Comparison of ENCODE assay signal across 21 cellular contexts in genomic region chr17:41421116-41421515, GRCh38. TPM values are rescaled to one million over a fixed set of nuclear protein-coding genes. Genes with fewer than 3 reads are reported as not detected.
A peak's percentile ranks its signal among the peaks of the same experiment; 100 is the strongest.
DNase-seq lines count a peak whose midpoint lies in the region; ATAC-seq, FAIRE-seq and TF ChIP-seq lines count a peak whose summit lies in the region.
"Had no signal": no experiment of that assay in that cellular context is flagged by ENCODE, and none has a peak within 500 bp of the region (broad histone marks: within the 10 kb centered on the region; RNA-seq: fewer than 3 reads in every experiment).

No MANE protein-coding gene starts in this region.

- H3K4me2 ChIP-seq in hepatocyte = no peak overlapping the region

- no peaks in the 10 kb centered on the region for H3K9me2 ChIP-seq in hepatocyte (replicated peaks; ENCODE audit: insufficient read depth)

- H3K9me3 ChIP-seq in hepatocyte (ENCODE audit: low read depth) (no peaks in the 10 kb centered on the region), testis (no peaks in the 10 kb centered on the region), MG63 (no peaks in the 10 kb centered on the region; the same call in 1 of the 2 replicates)
- H3K9me3 ChIP-seq: spleen had no signal

- CTCF ChIA-PET in MCF 10A (lab: Yijun Ruan, JAX) = no interaction called here

- BruUV-seq in MCF 10A (replicated peaks; lab: Mats Ljungman, UMichigan) = no TSS peak

- no peaks in the 10 kb centered on the region for H3K36me3 Mint-ChIP-seq in MCF 10A (ENCODE audit: insufficient read depth, unreplicated experiment)
- H3K36me3 Mint-ChIP-seq: activated naive CD4-positive, alpha-beta T cell treated with anti-CD3 and anti-CD28 coated beads, Interleukin-2, amount 10 ng/mL, durations not matched to agents 7 days and 5 days; brain had no signal

- H3K79me2 ChIP-seq in hepatocyte = no peaks in the 10 kb centered on the region

- POLR2A ChIA-PET in MCF 10A (lab: Yijun Ruan, JAX) = interaction anchor here (0.6 to 2.4 kb wide), 4 partner anchors 13 to 128 kb away, joined by 3 to 13 read pairs (median 8); no protein-coding TSS in a partner anchor

- H3K27me3 ChIP-seq in hepatocyte (no peaks in the 10 kb centered on the region), testis (no peaks in the 10 kb centered on the region), MG63 (no peaks in the 10 kb centered on the region)
- H3K27me3 ChIP-seq: spleen had no signal

- no peak overlapping the region for H2AFZ ChIP-seq in hepatocyte

- peak; percentile 65 for DNase-seq in HTR-8/SVneo (ENCODE audit: insufficient read length, low spot score)
- peak; percentile 68 for DNase-seq in MCF 10A (ENCODE audit: unreplicated experiment)
- peak; percentile 69 for DNase-seq in hepatocyte (ENCODE audit: low spot score)
- DNase-seq in testis = peak; percentile 40
- no peak for DNase-seq in COLO668 (lab: John Stamatoyannopoulos, UW; ENCODE audit: unreplicated experiment)
- DNase-seq in MG63 = no peak
- DNase-seq: activated CD4-positive, CD25-positive, alpha-beta regulatory T cell treated with anti-CD3 and anti-CD28 coated beads, Interleukin-2, amount 50 U/mL, for 72 hours; activated naive CD4-positive, alpha-beta T cell treated with anti-CD3 and anti-CD28 coated beads, Interleukin-2, amount 10 ng/mL, durations not matched to agents 7 days and 5 days; dorsolateral prefrontal cortex; NCI-H1694 treated with DMSO at 0.1 percent for 48 hours; NCI-H510A treated with DMSO at 0.1 percent for 48 hours; spleen; stimulated activated naive CD8-positive, alpha-beta T cell treated with anti-CD3 and anti-CD28 coated beads, Interleukin-15, Interleukin-2, amounts not matched to agents 100 U/mL and 50 U/mL, for 24 hours; SW 1271 had no signal

- intact Hi-C loops in MCF 10A (cut with micrococcal nuclease) (no loop called here), testis (cut with DNase I; ENCODE audit: low total_unique reads) (no loop called here)

- peak overlapping the region; percentile 46 for H3K27ac Mint-ChIP-seq in MCF 10A (ENCODE audit: low read depth, unreplicated experiment)
- H3K27ac Mint-ChIP-seq: activated naive CD4-positive, alpha-beta T cell treated with anti-CD3 and anti-CD28 coated beads, Interleukin-2, amount 10 ng/mL, durations not matched to agents 7 days and 5 days; brain had no signal

- H3K4me3 ChIP-seq in hepatocyte (no peak overlapping the region), testis (no peak overlapping the region), MG63 (no peak overlapping the region)
- H3K4me3 ChIP-seq: dorsolateral prefrontal cortex, spleen had no signal

- H4K20me1 ChIP-seq in hepatocyte (ENCODE audit: insufficient read depth, poor library complexity, severe bottlenecking) = no peaks in the 10 kb centered on the region

- TF ChIP-seq CTCF in MCF 10A (IDR thresholded peaks at IDR 0.05; ENCODE audit: unreplicated experiment) (no peak), hepatocyte (IDR thresholded peaks at IDR 0.05; ENCODE audit: poor library complexity) (no peak), testis (IDR thresholded peaks at IDR 0.05) (no peak)

- FAIRE-seq in HTR-8/SVneo (lab: Jason Lieb, UNC) = peak; percentile 72
- FAIRE-seq: frontal cortex had no signal

- no peak for ATAC-seq in HG03095 (IDR thresholded peaks at IDR 0.05; ENCODE audit: unreplicated experiment)
- no peak for ATAC-seq in HG03342 (IDR thresholded peaks at IDR 0.05; ENCODE audit: unreplicated experiment)
- ATAC-seq: stimulated activated naive CD8-positive, alpha-beta T cell treated with anti-CD3 and anti-CD28 coated beads, Interleukin-15, Interleukin-2, amounts not matched to agents 100 U/mL and 50 U/mL, for 24 hours had no signal

- no peak for TF ChIP-seq POLR2A in testis (IDR thresholded peaks at IDR 0.05)

- H3K4me1 ChIP-seq in hepatocyte (ENCODE audit: insufficient read depth) (peaks cover 17% of the 10 kb centered on the region), testis (peaks cover 24% of the 10 kb centered on the region)

- H3K27ac ChIP-seq in hepatocyte = peak overlapping the region; percentile 69
- peak overlapping the region in 1 of 2 donors; percentile 50 for H3K27ac ChIP-seq in testis
- H3K27ac ChIP-seq: dorsolateral prefrontal cortex, spleen had no signal

- WGBS in hepatocyte (ENCODE audit: low lambda C conversion rate, missing lambda C conversion rate) = 56% methylated on average over 9 of the region's 9 CpGs
- 77 to 80% methylated on average over 5 to 9 of the region's 9 CpGs for WGBS in testis, 2 donors

- no peaks in the 10 kb centered on the region for H3K27me3 Mint-ChIP-seq in MCF 10A (ENCODE audit: insufficient read depth, unreplicated experiment)

- H3K9me3 Mint-ChIP-seq in MCF 10A (ENCODE audit: unreplicated experiment) = no peaks in the 10 kb centered on the region
- H3K9me3 Mint-ChIP-seq: activated naive CD4-positive, alpha-beta T cell treated with anti-CD3 and anti-CD28 coated beads, Interleukin-2, amount 10 ng/mL, durations not matched to agents 7 days and 5 days; brain had no signal

- peaks cover 32% of the 10 kb centered on the region for H3K4me1 Mint-ChIP-seq in MCF 10A (ENCODE audit: insufficient read depth, unreplicated experiment)
- H3K4me1 Mint-ChIP-seq: activated naive CD4-positive, alpha-beta T cell treated with anti-CD3 and anti-CD28 coated beads, Interleukin-2, amount 10 ng/mL, durations not matched to agents 7 days and 5 days had no signal

- H3K36me3 ChIP-seq in hepatocyte (replicated peaks; ENCODE audit: insufficient read depth, low read depth) = no peaks in the 10 kb centered on the region
- no peaks in the 10 kb centered on the region for H3K36me3 ChIP-seq in testis (ENCODE audit: low read depth, missing control alignments)
- H3K36me3 ChIP-seq in MG63 = no peaks in the 10 kb centered on the region
- H3K36me3 ChIP-seq: spleen had no signal

- H3K4me3 Mint-ChIP-seq in MCF 10A (ENCODE audit: unreplicated experiment) = no peak overlapping the region
- H3K4me3 Mint-ChIP-seq: activated naive CD4-positive, alpha-beta T cell treated with anti-CD3 and anti-CD28 coated beads, Interleukin-2, amount 10 ng/mL, durations not matched to agents 7 days and 5 days; brain had no signal

RNA-seq across cellular contexts. Expression of gene KRT37, which starts 3.3 kb away (rescaled TPM):
- total RNA-seq in MCF 10A (2022) (not detected in 2 replicates), hepatocyte (not detected in 2 replicates), testis (not detected)
- polyA plus RNA-seq in hepatocyte (not detected in 2 replicates), testis (ENCODE audit: insufficient read depth, low read depth, low replicate concordance) (not detected)
- total RNA-seq in MG63 (2014; rRNA removed; shearing (Covaris generic); ENCODE audit: low replicate concordance) = not detected in 2 replicates
- total RNA-seq: dorsolateral prefrontal cortex, frontal cortex, mucosa of gallbladder, OCI-LY7, omental fat pad, spleen had no signal
- polyA plus RNA-seq: spleen had no signal

RNA-seq across cellular contexts. Expression of gene KRT38, which starts 19.7 kb away (rescaled TPM):
- not detected in 2 replicates for total RNA-seq in MCF 10A (2022)
- not detected in 2 replicates for total RNA-seq in hepatocyte
- polyA plus RNA-seq in hepatocyte = not detected in 2 replicates
- total RNA-seq in testis = not detected
- polyA plus RNA-seq in testis (ENCODE audit: insufficient read depth, low read depth, low replicate concordance) = not detected
- 0.17 TPM in 1 of 2 replicates, not detected in the other for total RNA-seq in MG63 (2014; rRNA removed; shearing (Covaris generic); ENCODE audit: low replicate concordance)
- total RNA-seq: dorsolateral prefrontal cortex, frontal cortex, mucosa of gallbladder, OCI-LY7, omental fat pad had no signal
- polyA plus RNA-seq: spleen had no signal

RNA-seq across cellular contexts. Expression of gene KRT31, which starts 23.7 kb away (rescaled TPM):
- total RNA-seq in MCF 10A (2022) (not detected in 2 replicates), hepatocyte (not detected in 2 replicates), testis (under 1 TPM in 1 of 2 donors, not detected in 1; 0.74 TPM)
- polyA plus RNA-seq in hepatocyte (not detected in 2 replicates), testis (ENCODE audit: insufficient read depth, low read depth, low replicate concordance) (0.53 TPM)
- not detected in 2 replicates for total RNA-seq in MG63 (2014; rRNA removed; shearing (Covaris generic); ENCODE audit: low replicate concordance)
- total RNA-seq: mucosa of gallbladder, OCI-LY7, omental fat pad, spleen had no signal
- polyA plus RNA-seq: spleen had no signal

RNA-seq across cellular contexts. Expression of gene KRT34, which starts 39.0 kb away (rescaled TPM):
- total RNA-seq in MCF 10A (2022) = 0.40 and 0.42 TPM in 2 replicates
- total RNA-seq in hepatocyte = 0.20 TPM in 1 of 2 replicates, not detected in the other
- 0.71 TPM in 1 of 2 replicates, not detected in the other for polyA plus RNA-seq in hepatocyte
- total RNA-seq in testis = under 1 TPM; 0.50 to 0.55 TPM
- polyA plus RNA-seq in testis (ENCODE audit: insufficient read depth, low read depth, low replicate concordance) = 1.2 TPM
- 0.49 TPM in 1 of 2 replicates, not detected in the other for total RNA-seq in MG63 (2014; rRNA removed; shearing (Covaris generic); ENCODE audit: low replicate concordance)
- total RNA-seq: mucosa of gallbladder, OCI-LY7, omental fat pad, spleen had no signal
- polyA plus RNA-seq: spleen had no signal

RNA-seq across cellular contexts. Expression of gene KRT32, which starts 46.1 kb away (rescaled TPM):
- total RNA-seq in MCF 10A (2022) (not detected in 2 replicates), hepatocyte (not detected in 2 replicates), testis (under 1 TPM in 1 of 2 donors, not detected in 1; 0.19 TPM)
- polyA plus RNA-seq in hepatocyte (not detected in 2 replicates), testis (ENCODE audit: insufficient read depth, low read depth, low replicate concordance) (not detected)
- 0.72 TPM in 1 of 2 replicates, not detected in the other for total RNA-seq in MG63 (2014; rRNA removed; shearing (Covaris generic); ENCODE audit: low replicate concordance)
- total RNA-seq: dorsolateral prefrontal cortex, frontal cortex, mucosa of gallbladder, OCI-LY7, omental fat pad, spleen had no signal
- polyA plus RNA-seq: spleen had no signal

Comparison
In these comparisons a context has a peak if more than half of its experiments do, and no peak if none do; other contexts are left out.
1. DNase-seq: peak in HTR-8/SVneo (single experiment), MCF 10A (single experiment), hepatocyte (single experiment) and testis (single experiment); none in COLO668 (single experiment) and MG63 (single experiment).